In genomic region chr1:88302843-88303486, GRCh38 we compare ENCODE assay signal across 1 cellular context.
TF ChIP-seq lines count a peak whose summit lies in the region.

No MANE protein-coding gene starts in this region.

TF ChIP-seq in GM23338, 12 proteins besides CTCF, POLR2A, EP300 and RAD21 (continued from another document):
- TF ChIP-seq, protein P1, sequence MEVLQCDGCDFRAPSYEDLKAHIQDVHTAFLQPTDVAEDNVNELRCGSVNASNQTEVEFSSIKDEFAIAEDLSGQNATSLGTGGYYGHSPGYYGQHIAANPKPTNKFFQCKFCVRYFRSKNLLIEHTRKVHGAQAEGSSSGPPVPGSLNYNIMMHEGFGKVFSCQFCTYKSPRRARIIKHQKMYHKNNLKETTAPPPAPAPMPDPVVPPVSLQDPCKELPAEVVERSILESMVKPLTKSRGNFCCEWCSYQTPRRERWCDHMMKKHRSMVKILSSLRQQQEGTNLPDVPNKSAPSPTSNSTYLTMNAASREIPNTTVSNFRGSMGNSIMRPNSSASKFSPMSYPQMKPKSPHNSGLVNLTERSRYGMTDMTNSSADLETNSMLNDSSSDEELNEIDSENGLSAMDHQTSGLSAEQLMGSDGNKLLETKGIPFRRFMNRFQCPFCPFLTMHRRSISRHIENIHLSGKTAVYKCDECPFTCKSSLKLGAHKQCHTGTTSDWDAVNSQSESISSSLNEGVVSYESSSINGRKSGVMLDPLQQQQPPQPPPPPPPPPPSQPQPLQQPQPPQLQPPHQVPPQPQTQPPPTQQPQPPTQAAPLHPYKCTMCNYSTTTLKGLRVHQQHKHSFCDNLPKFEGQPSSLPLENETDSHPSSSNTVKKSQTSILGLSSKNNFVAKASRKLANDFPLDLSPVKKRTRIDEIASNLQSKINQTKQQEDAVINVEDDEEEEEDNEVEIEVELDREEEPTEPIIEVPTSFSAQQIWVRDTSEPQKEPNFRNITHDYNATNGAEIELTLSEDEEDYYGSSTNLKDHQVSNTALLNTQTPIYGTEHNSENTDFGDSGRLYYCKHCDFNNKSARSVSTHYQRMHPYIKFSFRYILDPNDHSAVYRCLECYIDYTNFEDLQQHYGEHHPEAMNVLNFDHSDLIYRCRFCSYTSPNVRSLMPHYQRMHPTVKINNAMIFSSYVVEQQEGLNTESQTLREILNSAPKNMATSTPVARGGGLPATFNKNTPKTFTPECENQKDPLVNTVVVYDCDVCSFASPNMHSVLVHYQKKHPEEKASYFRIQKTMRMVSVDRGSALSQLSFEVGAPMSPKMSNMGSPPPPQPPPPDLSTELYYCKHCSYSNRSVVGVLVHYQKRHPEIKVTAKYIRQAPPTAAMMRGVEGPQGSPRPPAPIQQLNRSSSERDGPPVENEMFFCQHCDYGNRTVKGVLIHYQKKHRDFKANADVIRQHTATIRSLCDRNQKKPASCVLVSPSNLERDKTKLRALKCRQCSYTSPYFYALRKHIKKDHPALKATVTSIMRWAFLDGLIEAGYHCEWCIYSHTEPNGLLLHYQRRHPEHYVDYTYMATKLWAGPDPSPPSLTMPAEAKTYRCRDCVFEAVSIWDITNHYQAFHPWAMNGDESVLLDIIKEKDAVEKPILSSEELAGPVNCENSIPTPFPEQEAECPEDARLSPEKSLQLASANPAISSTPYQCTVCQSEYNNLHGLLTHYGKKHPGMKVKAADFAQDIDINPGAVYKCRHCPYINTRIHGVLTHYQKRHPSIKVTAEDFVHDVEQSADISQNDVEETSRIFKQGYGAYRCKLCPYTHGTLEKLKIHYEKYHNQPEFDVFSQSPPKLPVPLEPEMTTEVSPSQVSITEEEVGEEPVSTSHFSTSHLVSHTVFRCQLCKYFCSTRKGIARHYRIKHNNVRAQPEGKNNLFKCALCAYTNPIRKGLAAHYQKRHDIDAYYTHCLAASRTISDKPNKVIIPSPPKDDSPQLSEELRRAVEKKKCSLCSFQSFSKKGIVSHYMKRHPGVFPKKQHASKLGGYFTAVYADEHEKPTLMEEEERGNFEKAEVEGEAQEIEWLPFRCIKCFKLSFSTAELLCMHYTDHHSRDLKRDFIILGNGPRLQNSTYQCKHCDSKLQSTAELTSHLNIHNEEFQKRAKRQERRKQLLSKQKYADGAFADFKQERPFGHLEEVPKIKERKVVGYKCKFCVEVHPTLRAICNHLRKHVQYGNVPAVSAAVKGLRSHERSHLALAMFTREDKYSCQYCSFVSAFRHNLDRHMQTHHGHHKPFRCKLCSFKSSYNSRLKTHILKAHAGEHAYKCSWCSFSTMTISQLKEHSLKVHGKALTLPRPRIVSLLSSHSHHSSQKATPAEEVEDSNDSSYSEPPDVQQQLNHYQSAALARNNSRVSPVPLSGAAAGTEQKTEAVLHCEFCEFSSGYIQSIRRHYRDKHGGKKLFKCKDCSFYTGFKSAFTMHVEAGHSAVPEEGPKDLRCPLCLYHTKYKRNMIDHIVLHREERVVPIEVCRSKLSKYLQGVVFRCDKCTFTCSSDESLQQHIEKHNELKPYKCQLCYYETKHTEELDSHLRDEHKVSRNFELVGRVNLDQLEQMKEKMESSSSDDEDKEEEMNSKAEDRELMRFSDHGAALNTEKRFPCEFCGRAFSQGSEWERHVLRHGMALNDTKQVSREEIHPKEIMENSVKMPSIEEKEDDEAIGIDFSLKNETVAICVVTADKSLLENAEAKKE (CRISPR knock-in tag; IDR thresholded peaks at IDR 0.05): no peak
- TF ChIP-seq ZNF331 (CRISPR knock-in tag; IDR thresholded peaks at IDR 0.05; ENCODE audit: low read depth) (no peak), NANOG (IDR thresholded peaks at IDR 0.05; ENCODE audit: borderline replicate concordance) (no peak)
